Comparison of ENCODE assay signal across 12 cellular contexts in genomic region chr7:131067220-131067619, GRCh38.
DNase-seq lines count a peak whose midpoint lies in the region; ATAC-seq and TF ChIP-seq lines count a peak whose summit lies in the region.
"Had no signal": no experiment of that assay in that cellular context is flagged by ENCODE, and none has a peak within 500 bp of the region (broad histone marks: within the 10 kb centered on the region; RNA-seq: fewer than 3 reads in every experiment).

No MANE protein-coding gene starts in this region.

- H3K4me3 Mint-ChIP-seq in T-helper 1 cell treated with Interleukin-12 subunit alpha and Interleukin-12 subunit beta and Interleukin-4 antibody, amounts not matched to agents 30 μg/mL and 1 μg/mL, for 36 hours = no peak overlapping the region
- peak overlapping the region; percentile 80 for H3K4me3 Mint-ChIP-seq in T-helper 17 cell

- ATAC-seq in T-helper 17 cell = peak; percentile 20
- no peak for ATAC-seq in GM19452 (IDR thresholded peaks at IDR 0.05; ENCODE audit: unreplicated experiment)

- no peak for TF ChIP-seq POLR2A in thyroid gland (IDR thresholded peaks at IDR 0.05)

- TF ChIP-seq CTCF in right atrium auricular region (IDR thresholded peaks at IDR 0.05) = no peak
- no peak for TF ChIP-seq CTCF in thyroid gland (IDR thresholded peaks at IDR 0.05)

- H3K4me1 ChIP-seq in right atrium auricular region = peaks cover 0 to 45% of the 10 kb centered on the region in 2 donors
- H3K4me1 ChIP-seq in thyroid gland = peaks cover 19 to 20% of the 10 kb centered on the region in 2 donors

- no peaks in the 10 kb centered on the region for H3K9me3 Mint-ChIP-seq in T-helper 1 cell treated with Interleukin-12 subunit alpha and Interleukin-12 subunit beta and Interleukin-4 antibody, amounts not matched to agents 30 μg/mL and 1 μg/mL, for 36 hours

- H3K27ac ChIP-seq in right atrium auricular region (peak overlapping the region; percentile 16 to 42), thyroid gland (peak overlapping the region in 1 of 3 donors; percentile 9)
- H3K27ac ChIP-seq: 22Rv1 had no signal

- H3K36me3 ChIP-seq in right atrium auricular region = peaks cover 3% of the 10 kb centered on the region
- no peaks in the 10 kb centered on the region for H3K36me3 ChIP-seq in thyroid gland

- peak overlapping the region; percentile 53 for H3K27ac Mint-ChIP-seq in T-helper 1 cell treated with Interleukin-12 subunit alpha and Interleukin-12 subunit beta and Interleukin-4 antibody, amounts not matched to agents 30 μg/mL and 1 μg/mL, for 36 hours
- H3K27ac Mint-ChIP-seq in T-helper 17 cell = no peak overlapping the region

- 76 to 79% methylated on average over 4 of the region's 5 CpGs for WGBS in thyroid gland, 2 donors

- H3K4me1 Mint-ChIP-seq in T-helper 1 cell treated with Interleukin-12 subunit alpha and Interleukin-12 subunit beta and Interleukin-4 antibody, amounts not matched to agents 30 μg/mL and 1 μg/mL, for 36 hours (ENCODE audit: low read depth) = peaks cover 15% of the 10 kb centered on the region
- H3K4me1 Mint-ChIP-seq in T-helper 17 cell = peaks cover 52% of the 10 kb centered on the region

- intact Hi-C loops in thyroid gland (cut with DNase I) = no loop called here

- no peaks in the 10 kb centered on the region for H3K9me3 ChIP-seq in T-helper 17 cell (ENCODE audit: control insufficient read depth, low read length, poor library complexity, severe bottlenecking)
- H3K9me3 ChIP-seq in right atrium auricular region = no peaks in the 10 kb centered on the region
- H3K9me3 ChIP-seq in thyroid gland = no peaks in the 10 kb centered on the region
- H3K9me3 ChIP-seq: stomach had no signal

- H3K36me3 Mint-ChIP-seq in T-helper 1 cell treated with Interleukin-12 subunit alpha and Interleukin-12 subunit beta and Interleukin-4 antibody, amounts not matched to agents 30 μg/mL and 1 μg/mL, for 36 hours (ENCODE audit: low read depth) = peaks cover 10% of the 10 kb centered on the region
- peaks cover 7% of the 10 kb centered on the region for H3K36me3 Mint-ChIP-seq in T-helper 17 cell (ENCODE audit: low read depth)

- DNase-seq in T-helper 1 cell (no peak), T-helper 17 cell (no peak), right atrium auricular region (ENCODE audit: low spot score) (no peak), retina (peak; percentile 10), superior temporal gyrus (ENCODE audit: extremely low spot score) (no peak), thyroid gland (no peak)
- DNase-seq: Kasumi-1; stimulated activated CD4-positive, alpha-beta T cell treated with anti-CD3 and anti-CD28 coated beads, Interleukin-2, amount 100 ng/mL, for 24 hours; stomach had no signal

- H3K4me3 ChIP-seq in right atrium auricular region (no peak overlapping the region), thyroid gland (replicated peaks in 1 of 3) (no peak overlapping the region)
- H3K4me3 ChIP-seq: stomach had no signal

- H3K27me3 ChIP-seq in right atrium auricular region = no peaks in the 10 kb centered on the region
- H3K27me3 ChIP-seq in thyroid gland = no peaks in the 10 kb centered on the region
- H3K27me3 ChIP-seq: stomach had no signal

- H3K27me3 Mint-ChIP-seq in T-helper 1 cell treated with Interleukin-12 subunit alpha and Interleukin-12 subunit beta and Interleukin-4 antibody, amounts not matched to agents 30 μg/mL and 1 μg/mL, for 36 hours (ENCODE audit: low read depth) = no peaks in the 10 kb centered on the region
- no peaks in the 10 kb centered on the region for H3K27me3 Mint-ChIP-seq in T-helper 17 cell
